Comparison of ENCODE assay signal across 10 cellular contexts in the genomic region with DNA sequence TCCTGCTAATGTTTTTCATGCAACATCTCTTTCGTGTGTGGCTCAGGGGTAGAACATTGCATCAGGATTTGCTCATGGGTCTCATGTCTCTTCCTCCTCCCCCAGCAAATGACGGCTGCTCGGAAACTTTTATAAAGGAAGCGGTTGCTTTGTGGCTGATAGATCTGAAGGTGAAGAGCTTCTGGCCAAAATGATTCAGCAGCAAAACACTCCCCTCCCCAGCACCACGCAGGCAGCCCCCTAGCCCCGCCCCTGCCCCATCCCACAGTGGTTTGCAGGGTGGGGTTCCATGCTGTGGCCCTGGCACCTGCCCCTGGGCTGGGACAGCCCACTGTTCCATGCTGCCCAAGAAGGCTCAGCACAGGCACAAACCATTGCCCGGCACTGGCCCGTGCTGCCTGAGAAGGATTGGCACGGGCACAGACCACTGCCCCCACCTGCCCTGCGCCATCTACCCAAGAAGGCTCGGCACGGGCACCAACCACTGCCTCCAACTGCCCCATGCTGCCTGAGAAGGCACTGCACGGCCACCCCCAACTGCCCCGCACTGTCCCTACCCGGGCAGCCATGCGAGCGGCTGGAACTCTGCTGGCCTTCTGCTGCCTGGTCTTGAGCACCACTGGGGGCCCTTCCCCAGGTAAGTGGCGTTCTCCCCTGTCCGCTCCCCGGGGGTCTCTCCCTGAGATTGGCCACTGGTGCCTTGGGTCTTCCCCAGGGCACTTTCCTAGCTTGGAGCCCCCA. TPM values are rescaled to one million over a fixed set of nuclear protein-coding genes. Genes with fewer than 3 reads are reported as not detected.
DNase-seq lines count a peak whose midpoint lies in the region; ATAC-seq and TF ChIP-seq lines count a peak whose summit lies in the region.
"Had no signal": no experiment of that assay in that cellular context is flagged by ENCODE, and none has a peak within 500 bp of the region (broad histone marks: within the 10 kb centered on the region; RNA-seq: fewer than 3 reads in every experiment).

A gene with protein sequence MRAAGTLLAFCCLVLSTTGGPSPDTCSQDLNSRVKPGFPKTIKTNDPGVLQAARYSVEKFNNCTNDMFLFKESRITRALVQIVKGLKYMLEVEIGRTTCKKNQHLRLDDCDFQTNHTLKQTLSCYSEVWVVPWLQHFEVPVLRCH (plus strand): TSS at position 331 of the 741 bp plus-strand sequence. CDS start 237 bp downstream, at position 568.

- DNase-seq in CD4-positive, CD25-positive, alpha-beta regulatory T cell = peak; percentile 65 to 93 (median 84)
- DNase-seq in HL-60 (ENCODE audit: low read depth in 1 of 2, low spot score in 1 of 2) = peak; percentile 91 to 96
- DNase-seq in activated CD4-positive, alpha-beta T cell treated with anti-CD3 and anti-CD28 coated beads, Interleukin-2, amount 50 U/mL, for 4 hours = peak; percentile 75 to 82
- DNase-seq in cardiac septum (ENCODE audit: low spot score) = peak; percentile 89
- DNase-seq in stimulated activated CD4-positive, alpha-beta T cell treated with anti-CD3 and anti-CD28 coated beads, TNF-alpha, amount 100 ng/mL, for 48 hours (ENCODE audit: low read depth in 3 of 3) = peak; percentile 53 to 84 (median 76)
- DNase-seq in NCI-H748 (lab: John Stamatoyannopoulos, UW; ENCODE audit: unreplicated experiment) = no peak
- DNase-seq in occipital lobe (lab: John Stamatoyannopoulos, UW) = no peak

- no peak for TF ChIP-seq POLR2A in GM18505 (IDR thresholded peaks at IDR 0.05; ENCODE audit: borderline replicate concordance, extremely low read depth, insufficient read depth, insufficient read length)

- peak within 1 kb of the TSS; percentile 73 to 87 (median 86) for H3K4me3 Mint-ChIP-seq in CD4-positive, CD25-positive, alpha-beta regulatory T cell
- H3K4me3 Mint-ChIP-seq: neural crest cell had no signal

- peaks cover 39% of the 10 kb centered on the region for H3K4me1 ChIP-seq in CD4-positive, CD25-positive, alpha-beta regulatory T cell (ENCODE audit: control insufficient read depth, insufficient read depth, low read length, poor library complexity, severe bottlenecking)

- H3K4me1 Mint-ChIP-seq in CD4-positive, CD25-positive, alpha-beta regulatory T cell = peaks cover 17 to 65% (median 42%) of the 10 kb centered on the region in 4 donors
- H3K4me1 Mint-ChIP-seq: neural crest cell had no signal

- H3K4me3 ChIP-seq in CD4-positive, CD25-positive, alpha-beta regulatory T cell (ENCODE audit: low read depth, low read length) = peak within 1 kb of the TSS; percentile 69
- peak within 1 kb of the TSS; percentile 69 for H3K4me3 ChIP-seq in HL-60 (replicated peaks; ENCODE audit: insufficient read depth, low read length)

- H3K36me3 Mint-ChIP-seq in CD4-positive, CD25-positive, alpha-beta regulatory T cell = peaks cover 15% of the 10 kb centered on the region

- peaks cover 0 to 2% of the 10 kb centered on the region in 2 experiments for H3K9me3 ChIP-seq in CD4-positive, CD25-positive, alpha-beta regulatory T cell (ENCODE audit: control insufficient read depth in 2 of 2, low read length in 2 of 2)

- H3K36me3 ChIP-seq in CD4-positive, CD25-positive, alpha-beta regulatory T cell (ENCODE audit: control insufficient read depth, insufficient read depth, low read length) = peaks cover 4% of the 10 kb centered on the region

- H3K9me3 Mint-ChIP-seq in CD4-positive, CD25-positive, alpha-beta regulatory T cell = peaks cover 0 to 33% (median 9%) of the 10 kb centered on the region in 7 donors

- ATAC-seq in CD4-positive, CD25-positive, alpha-beta regulatory T cell (ENCODE audit: low read depth in 2 of 2) = peak; percentile 88 to 90
- ATAC-seq in GM18505 (IDR thresholded peaks at IDR 0.05; ENCODE audit: unreplicated experiment) = no peak

- H3K27me3 ChIP-seq in CD4-positive, CD25-positive, alpha-beta regulatory T cell (ENCODE audit: control insufficient read depth, insufficient read depth, low read length) = no peaks in the 10 kb centered on the region
- H3K27me3 ChIP-seq in HL-60 (ENCODE audit: insufficient read depth, poor library complexity, severe bottlenecking) = no peaks in the 10 kb centered on the region

- no peaks in the 10 kb centered on the region for H3K27me3 Mint-ChIP-seq in CD4-positive, CD25-positive, alpha-beta regulatory T cell

- intact Hi-C loops in cardiac septum (cut with DNase I) = no loop called here

- TF ChIP-seq CTCF in HL-60 (IDR thresholded peaks at IDR 0.05; ENCODE audit: insufficient read depth, low read length) = no peak

- H3K27ac ChIP-seq in CD4-positive, CD25-positive, alpha-beta regulatory T cell (ENCODE audit: insufficient read depth, low read length, poor library complexity, severe bottlenecking) = peak within 1 kb of the TSS; percentile 61
- H3K27ac ChIP-seq in HL-60 (replicated peaks) = peak within 1 kb of the TSS; percentile 93
- H3K27ac ChIP-seq: VCaP had no signal

- peak within 1 kb of the TSS; percentile 80 to 95 (median 95) for H3K27ac Mint-ChIP-seq in CD4-positive, CD25-positive, alpha-beta regulatory T cell

RNA-seq across cellular contexts. Expression of the gene that starts here (rescaled TPM):
- 30.7 TPM for total RNA-seq in CD4-positive, CD25-positive, alpha-beta regulatory T cell
- polyA plus RNA-seq in CD4-positive, CD25-positive, alpha-beta regulatory T cell = 100 to 1,000 TPM in 3 of 4 donors, 10 to 100 TPM in 1; 56.7 to 208 (median 161) TPM
- total RNA-seq in cardiac septum = 1.6 TPM
- total RNA-seq in occipital lobe = 0.31 TPM
- total RNA-seq: neural crest cell had no signal

Comparison
In these comparisons a context has a peak if more than half of its experiments do, and no peak if none do; other contexts are left out.
1. RNA of the gene that starts here (total RNA-seq): 30.7 TPM in CD4-positive, CD25-positive, alpha-beta regulatory T cell (single experiment); 1.6 TPM in cardiac septum (single experiment) and 0.31 TPM in occipital lobe (single experiment); every median in the first group is over 10 times any median in the second.
2. DNase-seq: peak in CD4-positive, CD25-positive, alpha-beta regulatory T cell (3 of 3), HL-60 (2 of 2), activated CD4-positive, alpha-beta T cell treated with anti-CD3 and anti-CD28 coated beads, Interleukin-2, amount 50 U/mL, for 4 hours (2 of 2), cardiac septum (single experiment) and stimulated activated CD4-positive, alpha-beta T cell treated with anti-CD3 and anti-CD28 coated beads, TNF-alpha, amount 100 ng/mL, for 48 hours (3 of 3); none in NCI-H748 (single experiment) and occipital lobe (single experiment).